In the genomic region with DNA sequence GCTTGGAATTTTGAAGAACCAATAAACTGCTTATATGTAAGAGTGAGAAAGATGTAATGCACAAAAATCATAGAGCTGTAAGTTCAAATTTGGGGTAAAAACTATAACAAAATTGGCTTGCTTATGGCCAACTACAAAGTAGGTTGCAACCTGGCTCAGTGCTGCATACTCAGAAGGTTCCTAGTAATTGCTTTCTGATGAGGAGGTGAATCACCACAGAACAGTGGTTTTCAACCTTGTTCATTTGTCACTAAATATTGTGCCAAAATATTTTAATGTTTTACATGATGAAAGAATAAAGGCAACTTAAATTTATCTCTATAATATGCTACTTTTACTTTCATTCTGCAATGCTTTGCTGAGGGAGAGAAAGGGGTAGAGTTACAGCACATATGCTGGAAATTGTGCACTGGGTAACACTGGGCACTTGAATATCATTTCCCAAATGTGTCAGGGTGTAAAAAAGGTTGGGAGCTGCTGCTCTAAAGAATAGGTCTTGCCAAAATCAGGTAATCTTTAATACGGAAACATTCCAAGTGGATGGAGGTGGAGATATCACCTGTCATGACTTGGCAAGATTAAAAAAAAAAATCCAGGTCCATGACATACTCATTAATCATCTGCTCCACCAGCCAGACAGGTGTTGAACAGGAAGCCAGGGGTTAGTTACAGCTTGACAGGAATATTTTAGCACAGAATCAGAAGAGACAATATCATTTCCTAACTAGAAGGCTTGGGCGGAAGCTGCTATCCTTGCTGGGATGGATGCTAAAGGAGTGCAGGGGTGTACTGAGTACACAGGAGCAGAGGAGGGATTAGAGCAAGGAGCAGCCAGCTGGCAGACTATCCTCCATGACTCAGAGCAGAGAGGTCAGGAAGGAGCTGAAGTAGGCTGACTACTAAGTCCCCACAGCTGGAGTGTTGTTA, we compare ENCODE assay signal across 10 cellular contexts. TPM values are rescaled to one million over a fixed set of nuclear protein-coding genes. Genes with fewer than 3 reads are reported as not detected.
A peak's percentile ranks its signal among the peaks of the same experiment; 100 is the strongest.
DNase-seq lines count a peak whose midpoint lies in the region; ATAC-seq lines count a peak whose summit lies in the region.
"Had no signal": no experiment of that assay in that cellular context is flagged by ENCODE, and none has a peak within 500 bp of the region (broad histone marks: within the 10 kb centered on the region; RNA-seq: fewer than 3 reads in every experiment).

No MANE protein-coding gene starts in this region.

- DNase-seq in Daoy (ENCODE audit: low read depth) (peak; percentile 73), NCI-H2196 treated with DMSO at 0.1 percent for 48 hours (lab: John Stamatoyannopoulos, UW; ENCODE audit: unreplicated experiment) (peak; percentile 64), epithelial cell of prostate (ENCODE audit: low read depth, low spot score) (peak; percentile 96), non-pigmented ciliary epithelial cell (ENCODE audit: low read depth) (peak; percentile 11), anterior cingulate cortex (lab: John Stamatoyannopoulos, UW) (no peak), NCI-H748 treated with DMSO at 0.1 percent for 48 hours (lab: John Stamatoyannopoulos, UW) (no peak)
- no peak for DNase-seq in stimulated activated naive CD4-positive, alpha-beta T cell (lab: John Stamatoyannopoulos, UW)

- peak overlapping the region; percentile 98 for H3K27ac ChIP-seq in epithelial cell of prostate
- H3K27ac ChIP-seq: parathyroid adenoma had no signal

- ATAC-seq in HG03095 (IDR thresholded peaks at IDR 0.05; ENCODE audit: unreplicated experiment) = no peak
- ATAC-seq: WTC11 had no signal

RNA-seq across cellular contexts. Expression of gene CCL21, which starts 34.6 kb away (rescaled TPM):
- not detected in 2 replicates for total RNA-seq in Daoy (2014; rRNA removed; shearing (Covaris generic))
- total RNA-seq: WTC11 had no signal

RNA-seq across cellular contexts. Expression of gene CCL19, which starts 53.5 kb away (rescaled TPM):
- not detected in 2 replicates for total RNA-seq in Daoy (2014; rRNA removed; shearing (Covaris generic))
- total RNA-seq: WTC11 had no signal

Comparison
In these comparisons a context has a peak if more than half of its experiments do, and no peak if none do; other contexts are left out.
1. DNase-seq: peak in Daoy (single experiment), NCI-H2196 treated with DMSO at 0.1 percent for 48 hours (single experiment), epithelial cell of prostate (single experiment) and non-pigmented ciliary epithelial cell (single experiment); none in stimulated activated naive CD4-positive, alpha-beta T cell (0 of 6), anterior cingulate cortex (0 of 58) and NCI-H748 treated with DMSO at 0.1 percent for 48 hours (single experiment).